In the genomic region with DNA sequence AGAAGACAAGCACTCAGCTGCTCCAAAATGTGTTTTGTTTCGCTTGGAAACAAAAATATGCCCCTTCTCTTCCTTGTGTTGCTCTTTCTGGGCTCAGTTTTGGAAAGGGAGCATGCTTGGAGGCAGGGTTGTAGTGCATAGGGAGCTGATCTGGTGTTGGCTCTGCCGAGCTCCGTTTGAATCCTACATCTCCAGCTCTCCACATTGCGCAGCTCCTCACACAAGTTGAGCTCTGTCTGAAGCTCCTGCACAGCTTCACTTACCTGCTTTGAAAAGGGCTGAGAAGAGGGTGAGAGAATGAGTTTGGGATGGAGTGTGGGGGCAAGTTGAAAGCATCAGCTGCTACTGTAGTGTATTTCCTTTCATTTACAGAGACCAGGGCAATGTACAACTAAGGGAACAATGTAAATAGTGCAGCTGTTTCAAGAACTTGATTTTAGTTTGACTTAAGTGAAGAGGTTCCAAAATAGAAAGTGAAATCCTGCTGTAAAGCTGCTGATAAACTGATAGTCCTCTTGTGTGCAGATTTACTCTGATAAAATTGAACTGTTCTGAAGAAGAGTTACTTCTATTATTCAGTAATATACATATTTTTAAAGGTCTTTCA, we compare ENCODE assay signal across 1 cellular context.
TF ChIP-seq lines count a peak whose summit lies in the region.

No MANE protein-coding gene starts in this region.

TF ChIP-seq in H1, 55 proteins besides CTCF, POLR2A, EP300 and RAD21:
- TF ChIP-seq, protein P1, sequence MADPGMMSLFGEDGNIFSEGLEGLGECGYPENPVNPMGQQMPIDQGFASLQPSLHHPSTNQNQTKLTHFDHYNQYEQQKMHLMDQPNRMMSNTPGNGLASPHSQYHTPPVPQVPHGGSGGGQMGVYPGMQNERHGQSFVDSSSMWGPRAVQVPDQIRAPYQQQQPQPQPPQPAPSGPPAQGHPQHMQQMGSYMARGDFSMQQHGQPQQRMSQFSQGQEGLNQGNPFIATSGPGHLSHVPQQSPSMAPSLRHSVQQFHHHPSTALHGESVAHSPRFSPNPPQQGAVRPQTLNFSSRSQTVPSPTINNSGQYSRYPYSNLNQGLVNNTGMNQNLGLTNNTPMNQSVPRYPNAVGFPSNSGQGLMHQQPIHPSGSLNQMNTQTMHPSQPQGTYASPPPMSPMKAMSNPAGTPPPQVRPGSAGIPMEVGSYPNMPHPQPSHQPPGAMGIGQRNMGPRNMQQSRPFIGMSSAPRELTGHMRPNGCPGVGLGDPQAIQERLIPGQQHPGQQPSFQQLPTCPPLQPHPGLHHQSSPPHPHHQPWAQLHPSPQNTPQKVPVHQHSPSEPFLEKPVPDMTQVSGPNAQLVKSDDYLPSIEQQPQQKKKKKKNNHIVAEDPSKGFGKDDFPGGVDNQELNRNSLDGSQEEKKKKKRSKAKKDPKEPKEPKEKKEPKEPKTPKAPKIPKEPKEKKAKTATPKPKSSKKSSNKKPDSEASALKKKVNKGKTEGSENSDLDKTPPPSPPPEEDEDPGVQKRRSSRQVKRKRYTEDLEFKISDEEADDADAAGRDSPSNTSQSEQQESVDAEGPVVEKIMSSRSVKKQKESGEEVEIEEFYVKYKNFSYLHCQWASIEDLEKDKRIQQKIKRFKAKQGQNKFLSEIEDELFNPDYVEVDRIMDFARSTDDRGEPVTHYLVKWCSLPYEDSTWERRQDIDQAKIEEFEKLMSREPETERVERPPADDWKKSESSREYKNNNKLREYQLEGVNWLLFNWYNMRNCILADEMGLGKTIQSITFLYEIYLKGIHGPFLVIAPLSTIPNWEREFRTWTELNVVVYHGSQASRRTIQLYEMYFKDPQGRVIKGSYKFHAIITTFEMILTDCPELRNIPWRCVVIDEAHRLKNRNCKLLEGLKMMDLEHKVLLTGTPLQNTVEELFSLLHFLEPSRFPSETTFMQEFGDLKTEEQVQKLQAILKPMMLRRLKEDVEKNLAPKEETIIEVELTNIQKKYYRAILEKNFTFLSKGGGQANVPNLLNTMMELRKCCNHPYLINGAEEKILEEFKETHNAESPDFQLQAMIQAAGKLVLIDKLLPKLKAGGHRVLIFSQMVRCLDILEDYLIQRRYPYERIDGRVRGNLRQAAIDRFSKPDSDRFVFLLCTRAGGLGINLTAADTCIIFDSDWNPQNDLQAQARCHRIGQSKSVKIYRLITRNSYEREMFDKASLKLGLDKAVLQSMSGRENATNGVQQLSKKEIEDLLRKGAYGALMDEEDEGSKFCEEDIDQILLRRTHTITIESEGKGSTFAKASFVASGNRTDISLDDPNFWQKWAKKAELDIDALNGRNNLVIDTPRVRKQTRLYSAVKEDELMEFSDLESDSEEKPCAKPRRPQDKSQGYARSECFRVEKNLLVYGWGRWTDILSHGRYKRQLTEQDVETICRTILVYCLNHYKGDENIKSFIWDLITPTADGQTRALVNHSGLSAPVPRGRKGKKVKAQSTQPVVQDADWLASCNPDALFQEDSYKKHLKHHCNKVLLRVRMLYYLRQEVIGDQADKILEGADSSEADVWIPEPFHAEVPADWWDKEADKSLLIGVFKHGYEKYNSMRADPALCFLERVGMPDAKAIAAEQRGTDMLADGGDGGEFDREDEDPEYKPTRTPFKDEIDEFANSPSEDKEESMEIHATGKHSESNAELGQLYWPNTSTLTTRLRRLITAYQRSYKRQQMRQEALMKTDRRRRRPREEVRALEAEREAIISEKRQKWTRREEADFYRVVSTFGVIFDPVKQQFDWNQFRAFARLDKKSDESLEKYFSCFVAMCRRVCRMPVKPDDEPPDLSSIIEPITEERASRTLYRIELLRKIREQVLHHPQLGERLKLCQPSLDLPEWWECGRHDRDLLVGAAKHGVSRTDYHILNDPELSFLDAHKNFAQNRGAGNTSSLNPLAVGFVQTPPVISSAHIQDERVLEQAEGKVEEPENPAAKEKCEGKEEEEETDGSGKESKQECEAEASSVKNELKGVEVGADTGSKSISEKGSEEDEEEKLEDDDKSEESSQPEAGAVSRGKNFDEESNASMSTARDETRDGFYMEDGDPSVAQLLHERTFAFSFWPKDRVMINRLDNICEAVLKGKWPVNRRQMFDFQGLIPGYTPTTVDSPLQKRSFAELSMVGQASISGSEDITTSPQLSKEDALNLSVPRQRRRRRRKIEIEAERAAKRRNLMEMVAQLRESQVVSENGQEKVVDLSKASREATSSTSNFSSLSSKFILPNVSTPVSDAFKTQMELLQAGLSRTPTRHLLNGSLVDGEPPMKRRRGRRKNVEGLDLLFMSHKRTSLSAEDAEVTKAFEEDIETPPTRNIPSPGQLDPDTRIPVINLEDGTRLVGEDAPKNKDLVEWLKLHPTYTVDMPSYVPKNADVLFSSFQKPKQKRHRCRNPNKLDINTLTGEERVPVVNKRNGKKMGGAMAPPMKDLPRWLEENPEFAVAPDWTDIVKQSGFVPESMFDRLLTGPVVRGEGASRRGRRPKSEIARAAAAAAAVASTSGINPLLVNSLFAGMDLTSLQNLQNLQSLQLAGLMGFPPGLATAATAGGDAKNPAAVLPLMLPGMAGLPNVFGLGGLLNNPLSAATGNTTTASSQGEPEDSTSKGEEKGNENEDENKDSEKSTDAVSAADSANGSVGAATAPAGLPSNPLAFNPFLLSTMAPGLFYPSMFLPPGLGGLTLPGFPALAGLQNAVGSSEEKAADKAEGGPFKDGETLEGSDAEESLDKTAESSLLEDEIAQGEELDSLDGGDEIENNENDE (IDR thresholded peaks at IDR 0.05; ENCODE audit: insufficient replicate concordance, low read length) = no peak
- TF ChIP-seq, protein P2, sequence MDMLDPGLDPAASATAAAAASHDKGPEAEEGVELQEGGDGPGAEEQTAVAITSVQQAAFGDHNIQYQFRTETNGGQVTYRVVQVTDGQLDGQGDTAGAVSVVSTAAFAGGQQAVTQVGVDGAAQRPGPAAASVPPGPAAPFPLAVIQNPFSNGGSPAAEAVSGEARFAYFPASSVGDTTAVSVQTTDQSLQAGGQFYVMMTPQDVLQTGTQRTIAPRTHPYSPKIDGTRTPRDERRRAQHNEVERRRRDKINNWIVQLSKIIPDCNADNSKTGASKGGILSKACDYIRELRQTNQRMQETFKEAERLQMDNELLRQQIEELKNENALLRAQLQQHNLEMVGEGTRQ (IDR thresholded peaks at IDR 0.05; ENCODE audit: low read length) = no peak
- TF ChIP-seq SP1 (IDR thresholded peaks at IDR 0.05; ENCODE audit: low read depth, low read length) = no peak
- TF ChIP-seq NRF1 (IDR thresholded peaks at IDR 0.05; ENCODE audit: low read depth, low read length) = no peak
- no peak for TF ChIP-seq CREB1 (IDR thresholded peaks at IDR 0.05)
- no peak for TF ChIP-seq CHD1 (IDR thresholded peaks at IDR 0.05; ENCODE audit: low read depth, low read length)
- TF ChIP-seq TAF1 (IDR thresholded peaks at IDR 0.05; ENCODE audit: low read depth, low read length) = no peak
- no peak for TF ChIP-seq BACH1 (IDR thresholded peaks at IDR 0.05; ENCODE audit: low read length)
- TF ChIP-seq TAF7 (optimal IDR thresholded peaks at IDR 0.05; ENCODE audit: borderline replicate concordance, low read depth, low read length) = no peak
- no peak for TF ChIP-seq YY1 (IDR thresholded peaks at IDR 0.05; ENCODE audit: low read depth, low read length)
- TF ChIP-seq, protein P3, sequence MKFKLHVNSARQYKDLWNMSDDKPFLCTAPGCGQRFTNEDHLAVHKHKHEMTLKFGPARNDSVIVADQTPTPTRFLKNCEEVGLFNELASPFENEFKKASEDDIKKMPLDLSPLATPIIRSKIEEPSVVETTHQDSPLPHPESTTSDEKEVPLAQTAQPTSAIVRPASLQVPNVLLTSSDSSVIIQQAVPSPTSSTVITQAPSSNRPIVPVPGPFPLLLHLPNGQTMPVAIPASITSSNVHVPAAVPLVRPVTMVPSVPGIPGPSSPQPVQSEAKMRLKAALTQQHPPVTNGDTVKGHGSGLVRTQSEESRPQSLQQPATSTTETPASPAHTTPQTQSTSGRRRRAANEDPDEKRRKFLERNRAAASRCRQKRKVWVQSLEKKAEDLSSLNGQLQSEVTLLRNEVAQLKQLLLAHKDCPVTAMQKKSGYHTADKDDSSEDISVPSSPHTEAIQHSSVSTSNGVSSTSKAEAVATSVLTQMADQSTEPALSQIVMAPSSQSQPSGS (IDR thresholded peaks at IDR 0.05; ENCODE audit: low read length) = no peak
- TF ChIP-seq RBBP5 (IDR thresholded peaks at IDR 0.05; ENCODE audit: borderline replicate concordance, low read depth, low read length) = no peak
- no peak for TF ChIP-seq JUN (IDR thresholded peaks at IDR 0.05; ENCODE audit: low read depth, low read length)
- no peak for TF ChIP-seq EGR1 (IDR thresholded peaks at IDR 0.05; ENCODE audit: borderline replicate concordance, low read depth, low read length)
- no peak for TF ChIP-seq KDM5A (IDR thresholded peaks at IDR 0.05; ENCODE audit: low read length)
- TF ChIP-seq SRF (IDR thresholded peaks at IDR 0.05; ENCODE audit: low read depth, low read length) = no peak
